8 cellular contexts compared by ENCODE assay signal in genomic region chr7:122528879-122529481, GRCh38.
DNase-seq lines count a peak whose midpoint lies in the region; ATAC-seq and TF ChIP-seq lines count a peak whose summit lies in the region.

No MANE protein-coding gene starts in this region.

- TF ChIP-seq POLR2A in spleen (IDR thresholded peaks at IDR 0.05), result no peak

- ATAC-seq in GM19467 (IDR thresholded peaks at IDR 0.05; ENCODE audit: unreplicated experiment), result no peak
- ATAC-seq in HG03095 (IDR thresholded peaks at IDR 0.05; ENCODE audit: unreplicated experiment), result no peak

- H3K9me3 Mint-ChIP-seq in CD8-positive, alpha-beta memory T cell, result peaks cover 0 to 6% (median 3%) of the 10 kb centered on the region in 5 donors

- no peak overlapping the region for H3K27ac Mint-ChIP-seq in CD8-positive, alpha-beta memory T cell

- intact Hi-C loops in spleen (cut with DNase I; ENCODE audit: low total_unique reads), result no loop called here

- in situ Hi-C loops in G401 (cut with HindIII; ENCODE audit: low sequenced_read_pairs) (no loop called here), KBM-7 (cut with MboI; ENCODE audit: low pct_unique_long_range_greater_than_20kb, low sequenced_read_pairs) (loop anchor here (25.0 kb wide), 1 partner anchor 317 kb away; no protein-coding TSS in a partner anchor)

- H3K9me3 ChIP-seq in spleen, result no peaks in the 10 kb centered on the region
- no peaks in the 10 kb centered on the region for H3K9me3 ChIP-seq in CD8-positive, alpha-beta memory T cell (ENCODE audit: low read length)

- H3K27me3 Mint-ChIP-seq in CD8-positive, alpha-beta memory T cell, result no peaks in the 10 kb centered on the region

- H3K27me3 ChIP-seq in spleen (replicated peaks in 1 of 7), result no peaks in the 10 kb centered on the region
- no peaks in the 10 kb centered on the region for H3K27me3 ChIP-seq in CD8-positive, alpha-beta memory T cell (ENCODE audit: insufficient read depth, low read length, poor library complexity, severe bottlenecking)

- H3K4me3 ChIP-seq in foreskin fibroblast (ENCODE audit: low read depth in 1 of 2, low read length in 2 of 2) (no peak overlapping the region), spleen (no peak overlapping the region)
- H3K4me3 ChIP-seq in CD8-positive, alpha-beta memory T cell (ENCODE audit: low read length), result no peak overlapping the region

- POLR2A ChIA-PET in RWPE1 (lab: Yijun Ruan, JAX; ENCODE audit: low non-redundant PET), result no interaction called here
- POLR2A ChIA-PET in CD8-positive, alpha-beta memory T cell (lab: Charles Lee), result no interaction called here

- H3K36me3 ChIP-seq in spleen, result no peaks in the 10 kb centered on the region
- no peaks in the 10 kb centered on the region for H3K36me3 ChIP-seq in CD8-positive, alpha-beta memory T cell (ENCODE audit: insufficient read depth, low read length)

- H3K27ac ChIP-seq in RWPE1 (no peak overlapping the region), spleen (no peak overlapping the region)
- no peak overlapping the region for H3K27ac ChIP-seq in CD8-positive, alpha-beta memory T cell (ENCODE audit: low read depth, low read length)

- peak; percentile 76 for DNase-seq in G401 (ENCODE audit: low spot score)
- DNase-seq in KBM-7, result peak; percentile 30
- peak; percentile 3 for DNase-seq in RWPE1 (ENCODE audit: low spot score)
- DNase-seq in foreskin fibroblast, result peak; percentile 2 to 43
- DNase-seq in spleen, result no peak
- DNase-seq in CD8-positive, alpha-beta memory T cell, result no peak

- TF ChIP-seq CTCF in RWPE1 (conservative IDR thresholded peaks at IDR 0.05; ENCODE audit: low read depth), result peak; percentile 79
- TF ChIP-seq CTCF in foreskin fibroblast (IDR thresholded peaks at IDR 0.05; ENCODE audit: low read depth, low read length), result peak; percentile 33
- peak in 7 of 11 experiments; percentile 12 to 54 (median 35) for TF ChIP-seq CTCF in spleen (IDR thresholded peaks at IDR 0.05 in 8 of 11, conservative IDR thresholded peaks at IDR 0.05 in 3 of 11)

- H3K36me3 Mint-ChIP-seq in CD8-positive, alpha-beta memory T cell, result no peaks in the 10 kb centered on the region

- no peaks in the 10 kb centered on the region for H3K4me1 Mint-ChIP-seq in CD8-positive, alpha-beta memory T cell

- H3K4me3 Mint-ChIP-seq in CD8-positive, alpha-beta memory T cell, result no peak overlapping the region

- WGBS in spleen, 5 donors, result 26 to 35% (median 29%) methylated on average over 3 of the region's 3 CpGs

- H3K4me1 ChIP-seq in spleen, result no peaks in the 10 kb centered on the region
- no peaks in the 10 kb centered on the region for H3K4me1 ChIP-seq in CD8-positive, alpha-beta memory T cell (ENCODE audit: insufficient read depth, low read length)

- CTCF ChIA-PET in RWPE1 (lab: Yijun Ruan, JAX), result interaction anchor here (0.7 to 1.2 kb wide), 2 partner anchors 14 to 1153 kb away, joined by 3 read pairs; no protein-coding TSS in a partner anchor
- CTCF ChIA-PET in CD8-positive, alpha-beta memory T cell (lab: Charles Lee), result interaction anchor here (1.2 kb wide), 1 partner anchor 436 kb away, joined by 3 read pairs; no protein-coding TSS in a partner anchor

Comparison
In these comparisons a context has a peak if more than half of its experiments do, and no peak if none do; other contexts are left out.
1. DNase-seq: peak in G401 (single experiment), KBM-7 (single experiment), RWPE1 (single experiment) and foreskin fibroblast (2 of 2); none in spleen (single experiment) and CD8-positive, alpha-beta memory T cell (0 of 5).
2. Peak in every context shown above with its lines, with median percentiles within 50 percentile points of each other: CTCF ChIP-seq.